In genomic region chr2:9799729-9800632, GRCh38 we compare ENCODE assay signal across 9 cellular contexts. TPM values are rescaled to one million over a fixed set of nuclear protein-coding genes. Genes with fewer than 3 reads are reported as not detected.
DNase-seq lines count a peak whose midpoint lies in the region; ATAC-seq, FAIRE-seq and TF ChIP-seq lines count a peak whose summit lies in the region.
"Had no signal": no experiment of that assay in that cellular context is flagged by ENCODE, and none has a peak within 500 bp of the region (broad histone marks: within the 10 kb centered on the region; RNA-seq: fewer than 3 reads in every experiment).

No MANE protein-coding gene starts in this region.

- DNase-seq in NCI-H1436 (lab: John Stamatoyannopoulos, UW) (peak; percentile 74), NCI-H1436 treated with DMSO at 0.1 percent for 48 hours (lab: John Stamatoyannopoulos, UW) (no peak), NCI-H1417 (lab: John Stamatoyannopoulos, UW) (peak; percentile 73 to 89 (median 88)), T1000 (lab: John Stamatoyannopoulos, UW) (peak; percentile 83), astrocyte (ENCODE audit: low read depth) (peak; percentile 44), hepatocyte (ENCODE audit: low spot score) (peak; percentile 90)

- TF ChIP-seq CTCF in astrocyte (IDR thresholded peaks at IDR 0.05; ENCODE audit: insufficient read depth, low read depth, low read length) (peak; percentile 87), hepatocyte (IDR thresholded peaks at IDR 0.05; ENCODE audit: poor library complexity) (peak; percentile 94)

- no peak for FAIRE-seq in astrocyte (lab: Jason Lieb, UNC)
- FAIRE-seq: A204.1 had no signal

- peaks cover 15% of the 10 kb centered on the region for H3K27me3 Mint-ChIP-seq in astrocyte (ENCODE audit: low read depth, unreplicated experiment)

- no peaks in the 10 kb centered on the region for H3K9me3 ChIP-seq in astrocyte (ENCODE audit: insufficient read depth, low read depth, low read length)
- no peaks in the 10 kb centered on the region for H3K9me3 ChIP-seq in hepatocyte (ENCODE audit: low read depth)
- H3K9me3 ChIP-seq in skeletal muscle satellite cell (replicated peaks; ENCODE audit: low read length), result no peaks in the 10 kb centered on the region

- H3K36me3 Mint-ChIP-seq in astrocyte (ENCODE audit: low read depth, unreplicated experiment), result no peaks in the 10 kb centered on the region

- H3K4me2 ChIP-seq in astrocyte (ENCODE audit: low read length) (peak overlapping the region; percentile 26), hepatocyte (peak overlapping the region; percentile 43), skeletal muscle satellite cell (ENCODE audit: low read length) (no peak overlapping the region)

- H3K79me2 ChIP-seq in astrocyte (ENCODE audit: insufficient read depth, low read length) (no peaks in the 10 kb centered on the region), hepatocyte (no peaks in the 10 kb centered on the region)

- no peaks in the 10 kb centered on the region for H3K27me3 ChIP-seq in astrocyte (ENCODE audit: insufficient read depth, low read length)
- H3K27me3 ChIP-seq in hepatocyte, result no peaks in the 10 kb centered on the region
- H3K27me3 ChIP-seq in skeletal muscle satellite cell (ENCODE audit: control insufficient read depth, insufficient read depth, low read length), result no peaks in the 10 kb centered on the region

- ATAC-seq in HG02759 (IDR thresholded peaks at IDR 0.05; ENCODE audit: unreplicated experiment), result peak; percentile 88

- no peak overlapping the region for H3K9ac ChIP-seq in astrocyte (ENCODE audit: low read length)
- H3K9ac ChIP-seq in skeletal muscle satellite cell (ENCODE audit: low read depth, low read length), result peak overlapping the region; percentile 41

- H3K4me1 ChIP-seq in astrocyte (ENCODE audit: insufficient read depth, low read length) (peaks cover 33% of the 10 kb centered on the region), hepatocyte (ENCODE audit: insufficient read depth) (peaks cover 19% of the 10 kb centered on the region), skeletal muscle satellite cell (ENCODE audit: control insufficient read depth, insufficient read depth, low read length) (peaks cover 40% of the 10 kb centered on the region)

- peaks cover 15% of the 10 kb centered on the region for H3K4me1 Mint-ChIP-seq in astrocyte (ENCODE audit: low read depth, unreplicated experiment)

- H3K36me3 ChIP-seq in astrocyte (ENCODE audit: insufficient read depth, low read length), result no peaks in the 10 kb centered on the region
- H3K36me3 ChIP-seq in hepatocyte (replicated peaks; ENCODE audit: insufficient read depth, low read depth), result no peaks in the 10 kb centered on the region
- no peaks in the 10 kb centered on the region for H3K36me3 ChIP-seq in skeletal muscle satellite cell (ENCODE audit: insufficient read depth, low read length)

- H3K4me3 ChIP-seq in astrocyte (ENCODE audit: insufficient read depth, low read depth, low read length) (no peak overlapping the region), hepatocyte (no peak overlapping the region), skeletal muscle satellite cell (ENCODE audit: low read length) (no peak overlapping the region)

- no peak overlapping the region for H3K4me3 Mint-ChIP-seq in astrocyte (ENCODE audit: unreplicated experiment)

- WGBS in hepatocyte (ENCODE audit: low lambda C conversion rate, missing lambda C conversion rate), result 35% methylated on average over 14 of the region's 14 CpGs

- H4K20me1 ChIP-seq in astrocyte (ENCODE audit: insufficient read depth, low read length), result no peaks in the 10 kb centered on the region
- no peaks in the 10 kb centered on the region for H4K20me1 ChIP-seq in hepatocyte (ENCODE audit: insufficient read depth, poor library complexity, severe bottlenecking)

- peaks cover 1% of the 10 kb centered on the region for H3K9me3 Mint-ChIP-seq in astrocyte (ENCODE audit: unreplicated experiment)

- H2AFZ ChIP-seq in astrocyte (ENCODE audit: low read depth, low read length), result no peak overlapping the region
- H2AFZ ChIP-seq in hepatocyte, result no peak overlapping the region

- no peaks in the 10 kb centered on the region for H3K9me2 ChIP-seq in hepatocyte (replicated peaks; ENCODE audit: insufficient read depth)

- H3K27ac ChIP-seq in astrocyte (ENCODE audit: low read depth, low read length) (no peak overlapping the region), hepatocyte (peak overlapping the region; percentile 38)

- H3K27ac Mint-ChIP-seq in astrocyte (ENCODE audit: unreplicated experiment), result no peak overlapping the region

RNA-seq across cellular contexts. Expression of gene TAF1B, which starts 43.3 kb away (rescaled TPM):
- 14.5 and 15.7 TPM in 2 replicates for total RNA-seq in astrocyte
- 14.7 and 19.4 TPM in 2 replicates for total RNA-seq in hepatocyte
- 8.0 and 13.2 TPM in 2 replicates for polyA plus RNA-seq in hepatocyte
- total RNA-seq in skeletal muscle satellite cell (2012; rRNA removed), result 20.8 and 37.3 TPM in 2 replicates
